Comparison of ENCODE assay signal across 16 cellular contexts in genomic region chr4:69858683-69859082, GRCh38. TPM values are rescaled to one million over a fixed set of nuclear protein-coding genes. Genes with fewer than 3 reads are reported as not detected.
DNase-seq lines count a peak whose midpoint lies in the region; ATAC-seq, FAIRE-seq and TF ChIP-seq lines count a peak whose summit lies in the region.
"Had no signal": no experiment of that assay in that cellular context is flagged by ENCODE, and none has a peak within 500 bp of the region (broad histone marks: within the 10 kb centered on the region; RNA-seq: fewer than 3 reads in every experiment).

No MANE protein-coding gene starts in this region.

- ATAC-seq in omental fat pad (ENCODE audit: low FRiP score): no peak
- ATAC-seq in HG03469 (IDR thresholded peaks at IDR 0.05; ENCODE audit: unreplicated experiment): no peak
- ATAC-seq: effector memory CD8-positive, alpha-beta T cell had no signal

- TF ChIP-seq CTCF in bronchial epithelial cell (IDR thresholded peaks at IDR 0.05; ENCODE audit: insufficient read depth, low read length, severe bottlenecking): no peak
- no peak for TF ChIP-seq CTCF in omental fat pad (IDR thresholded peaks at IDR 0.05)

- H3K27me3 ChIP-seq in bronchial epithelial cell (ENCODE audit: control insufficient read depth, insufficient read depth, low read length): no peaks in the 10 kb centered on the region

- no peaks in the 10 kb centered on the region for H3K36me3 ChIP-seq in bronchial epithelial cell (ENCODE audit: control insufficient read depth, insufficient read depth, low read length)
- H3K36me3 ChIP-seq: HAP-1, WERI-Rb-1 had no signal

- peak overlapping the region; percentile 1 for H3K4me3 ChIP-seq in bronchial epithelial cell (ENCODE audit: low read depth, low read length)
- H3K4me3 ChIP-seq: HAP-1 had no signal

- no peak for FAIRE-seq in bronchial epithelial cell (lab: Jason Lieb, UNC)

- peak; percentile 78 for DNase-seq in HT-29 (ENCODE audit: low spot score)
- peak; percentile 53 for DNase-seq in NCI-H524 treated with DMSO at 0.1 percent for 48 hours (lab: John Stamatoyannopoulos, UW)
- peak; percentile 92 for DNase-seq in bronchial epithelial cell (ENCODE audit: low read depth)
- peak; percentile 52 to 84 for DNase-seq in lung microvascular endothelial cell (ENCODE audit: low read depth in 2 of 2)
- DNase-seq in activated CD4-positive, alpha-beta T cell treated with anti-CD3 and anti-CD28 coated beads for 1 hour: no peak
- DNase-seq in omental fat pad (ENCODE audit: low spot score): no peak
- DNase-seq in middle frontal gyrus (ENCODE audit: extremely low spot score, low spot score): no peak
- DNase-seq: CD4-positive, CD25-positive, alpha-beta regulatory T cell; effector memory CD8-positive, alpha-beta T cell; IMR-90; NCI-H2081 treated with DMSO at 0.1 percent for 48 hours; retina; SHP77 treated with DMSO at 0.1 percent for 48 hours; WERI-Rb-1 had no signal

RNA-seq across cellular contexts. Expression of gene SULT1E1, which starts 1.3 kb away (rescaled TPM):
- total RNA-seq in HT-29 (2014; rRNA removed; shearing (Covaris generic)): not detected in 2 replicates
- 1.1 and 5.5 TPM in 2 replicates for total RNA-seq in bronchial epithelial cell
- total RNA-seq in lung microvascular endothelial cell: 3.4 and 5.2 TPM in 2 replicates
- not detected for total RNA-seq in omental fat pad
- total RNA-seq: CD4-positive, CD25-positive, alpha-beta regulatory T cell; IMR-90 had no signal

Comparison
In these comparisons a context has a peak if more than half of its experiments do, and no peak if none do; other contexts are left out.
1. DNase-seq: peak in HT-29 (single experiment), NCI-H524 treated with DMSO at 0.1 percent for 48 hours (single experiment), bronchial epithelial cell (single experiment) and lung microvascular endothelial cell (2 of 2); none in activated CD4-positive, alpha-beta T cell treated with anti-CD3 and anti-CD28 coated beads for 1 hour (single experiment), omental fat pad (single experiment) and middle frontal gyrus (single experiment).